In the genomic region with DNA sequence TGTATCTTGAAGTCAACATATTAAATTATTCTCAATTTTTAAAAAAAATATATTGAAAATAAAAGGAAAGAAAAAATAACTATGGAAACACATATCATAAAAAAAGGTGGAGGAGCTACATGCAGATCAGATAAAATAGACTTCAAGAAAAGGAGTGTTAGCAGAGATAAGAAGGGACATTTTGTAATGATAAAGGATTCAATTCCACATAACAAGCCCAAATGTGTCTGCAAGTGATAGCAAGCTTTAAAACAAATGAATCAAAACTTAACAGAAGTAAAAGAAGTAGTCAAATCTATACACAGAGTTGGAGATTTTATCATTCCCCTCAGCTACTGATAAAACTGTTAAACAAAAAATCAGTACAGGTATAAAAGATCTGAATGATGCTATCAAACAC, we compare ENCODE assay signal across 27 cellular contexts.
"Had no signal": no experiment of that assay in that cellular context is flagged by ENCODE, and none has a peak within 500 bp of the region (broad histone marks: within the 10 kb centered on the region; RNA-seq: fewer than 3 reads in every experiment).

No MANE protein-coding gene starts in this region.

- H3K27ac ChIP-seq: neutrophil, parathyroid adenoma, psoas muscle, right lobe of liver, sigmoid colon, stomach, thoracic aorta, thyroid gland, tibial nerve, upper lobe of left lung, vagina had no signal

- H3K4me3 ChIP-seq: psoas muscle, right lobe of liver, sigmoid colon, stomach, thoracic aorta, thyroid gland, tibial nerve, upper lobe of left lung, vagina had no signal

- H3K9me3 ChIP-seq: neutrophil, psoas muscle, right lobe of liver, sigmoid colon, thoracic aorta, thyroid gland, upper lobe of left lung, vagina had no signal

- FAIRE-seq: small intestine, urothelium cell line had no signal

- H3K36me3 ChIP-seq: neutrophil, right lobe of liver, sigmoid colon, stomach, thoracic aorta, thyroid gland, tibial nerve, upper lobe of left lung, vagina had no signal

- H3K27me3 ChIP-seq: neutrophil, right lobe of liver, sigmoid colon, stomach, thyroid gland, tibial nerve, upper lobe of left lung, vagina had no signal

- H2AFZ ChIP-seq: parathyroid adenoma had no signal

- ATAC-seq: naive thymus-derived CD8-positive, alpha-beta T cell; natural killer cell treated with Interleukin-12 subunit alpha and Interleukin-12 subunit beta and Interleukin-15 and Interleukin-18, amount 100 ng/mL, for 72 hours; psoas muscle; right cardiac atrium; right lobe of liver; stimulated activated effector memory CD8-positive, alpha-beta T cell treated with anti-CD3 and anti-CD28 coated beads, Interleukin-12 subunit alpha, Interleukin-12 subunit beta, amount 100 ng/mL, for 72 hours; stimulated activated naive B cell treated with anti-CD40 and anti-IgM and Interleukin-4, amounts not matched to agents 10 μg/mL and 1 μg/mL and 100 μg/mL, for 72 hours had no signal

- H3K4me1 ChIP-seq: parathyroid adenoma, psoas muscle, right lobe of liver, sigmoid colon, stomach, thyroid gland, tibial nerve, upper lobe of left lung, vagina had no signal

- DNase-seq: naive thymus-derived CD8-positive, alpha-beta T cell; nephron progenitor cell; nucleus accumbens; posterior cingulate gyrus; psoas muscle; right cardiac atrium; right lobe of liver; sigmoid colon; small intestine; stimulated activated CD4-positive, alpha-beta T cell treated with anti-CD3 and anti-CD28 coated beads, Interleukin-15, amount 100 ng/mL, for 24 hours; stimulated activated CD4-positive, alpha-beta T cell treated with anti-CD3 and anti-CD28 coated beads, Interleukin-2, amount 100 ng/mL, for 24 hours; stimulated activated CD4-positive, alpha-beta T cell treated with anti-CD3 and anti-CD28 coated beads, Interleukin-2, amount 100 ng/mL, for 48 hours; stimulated activated CD4-positive, alpha-beta T cell treated with anti-CD3 and anti-CD28 coated beads, Interleukin-4, amount 100 ng/mL, for 24 hours; stimulated activated naive B cell treated with anti-CD40 and anti-IgM and Interleukin-4, amounts not matched to agents 10 μg/mL and 1 μg/mL and 100 μg/mL, for 72 hours; stimulated activated naive CD4-positive, alpha-beta T cell treated with Interleukin-2 at 50 U/mL for 16 hours; stomach; thyroid gland; trophoblast cell; upper lobe of left lung had no signal

- H3K9ac ChIP-seq: parathyroid adenoma had no signal

- H3K79me2 ChIP-seq: parathyroid adenoma had no signal
